Comparison of ENCODE assay signal across 29 cellular contexts in the genomic region with DNA sequence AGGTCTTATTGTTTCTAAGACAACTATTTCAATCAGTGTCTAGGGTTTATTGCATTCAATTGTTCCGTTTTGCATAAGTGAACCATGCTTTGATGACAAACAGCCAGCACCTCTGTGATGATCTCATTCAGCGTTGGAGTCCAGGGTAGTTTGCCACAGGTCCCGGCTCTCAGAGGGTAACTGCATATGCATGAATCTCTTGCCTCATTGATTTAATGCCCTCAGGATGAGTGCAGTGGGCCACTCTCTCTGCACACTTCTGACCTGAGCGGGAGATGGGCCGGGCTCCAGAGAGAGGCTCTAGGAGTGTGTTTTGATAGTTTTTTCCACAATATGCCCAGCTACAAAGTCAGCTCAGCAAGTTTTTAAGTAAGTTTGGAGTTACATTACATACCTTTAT.
DNase-seq lines count a peak whose midpoint lies in the region; ATAC-seq and TF ChIP-seq lines count a peak whose summit lies in the region.
"Had no signal": no experiment of that assay in that cellular context is flagged by ENCODE, and none has a peak within 500 bp of the region (broad histone marks: within the 10 kb centered on the region; RNA-seq: fewer than 3 reads in every experiment).

No MANE protein-coding gene starts in this region.

- in situ Hi-C loops in Caki2 (cut with HindIII; ENCODE audit: low pct_unique_long_range_greater_than_20kb, low sequenced_read_pairs) = no loop called here

- H3K27me3 ChIP-seq in dorsolateral prefrontal cortex = peaks cover 0 to 7% (median 0%) of the 10 kb centered on the region in 45 donors
- H3K27me3 ChIP-seq: body of pancreas, foreskin keratinocyte, vagina had no signal

- no peak for TF ChIP-seq CTCF in dorsolateral prefrontal cortex (IDR thresholded peaks at IDR 0.05 in 54 of 56, conservative IDR thresholded peaks at IDR 0.05 in 2 of 56; ENCODE audit: low read depth in 1 of 56, partially characterized antibody in 56 of 56)

- ATAC-seq in stimulated activated effector memory CD8-positive, alpha-beta T cell treated with anti-CD3 and anti-CD28 coated beads, Interleukin-12 subunit alpha, Interleukin-12 subunit beta, amount 100 ng/mL, for 72 hours = no peak
- no peak for ATAC-seq in activated CD8-positive, alpha-beta T cell treated with anti-CD3 and anti-CD28 coated beads, Interleukin-2, amount 10 ng/mL, durations not matched to agents 7 days and 5 days
- ATAC-seq: body of pancreas; foreskin keratinocyte; HCT116; PC-3; psoas muscle; stimulated activated naive CD8-positive, alpha-beta T cell treated with anti-CD3 and anti-CD28 coated beads, Interleukin-15, Interleukin-2, amounts not matched to agents 100 U/mL and 50 U/mL, for 24 hours had no signal

- no peaks in the 10 kb centered on the region for H3K9me3 Mint-ChIP-seq in stimulated activated effector memory CD8-positive, alpha-beta T cell treated with anti-CD3 and anti-CD28 coated beads, Interleukin-12 subunit alpha, Interleukin-12 subunit beta, amount 100 ng/mL, for 72 hours
- H3K9me3 Mint-ChIP-seq in activated CD8-positive, alpha-beta T cell treated with anti-CD3 and anti-CD28 coated beads, Interleukin-2, amount 10 ng/mL, durations not matched to agents 7 days and 5 days (ENCODE audit: insufficient read depth) = no peaks in the 10 kb centered on the region
- H3K9me3 Mint-ChIP-seq: activated T-cell treated with anti-CD3 and anti-CD28 coated beads, Interleukin-2, amount 50 U/mL, for 24 hours; CD4-positive, CD25-positive, alpha-beta regulatory T cell had no signal

- CTCF ChIA-PET in activated CD8-positive, alpha-beta T cell treated with anti-CD3 and anti-CD28 coated beads, Interleukin-2, amount 10 ng/mL, durations not matched to agents 7 days and 5 days (lab: Charles Lee) = no interaction called here

- no peaks in the 10 kb centered on the region for H3K36me3 Mint-ChIP-seq in stimulated activated effector memory CD8-positive, alpha-beta T cell treated with anti-CD3 and anti-CD28 coated beads, Interleukin-12 subunit alpha, Interleukin-12 subunit beta, amount 100 ng/mL, for 72 hours
- H3K36me3 Mint-ChIP-seq in activated CD8-positive, alpha-beta T cell treated with anti-CD3 and anti-CD28 coated beads, Interleukin-2, amount 10 ng/mL, durations not matched to agents 7 days and 5 days (ENCODE audit: low read depth) = no peaks in the 10 kb centered on the region
- H3K36me3 Mint-ChIP-seq: CD4-positive, CD25-positive, alpha-beta regulatory T cell had no signal

- no peak overlapping the region for H3K4me3 ChIP-seq in dorsolateral prefrontal cortex
- H3K4me3 ChIP-seq: body of pancreas, left ventricle myocardium inferior, psoas muscle, thoracic aorta, vagina had no signal

- no peaks in the 10 kb centered on the region for H3K27me3 Mint-ChIP-seq in activated CD8-positive, alpha-beta T cell treated with anti-CD3 and anti-CD28 coated beads, Interleukin-2, amount 10 ng/mL, durations not matched to agents 7 days and 5 days (ENCODE audit: low read depth)

- H3K27ac ChIP-seq in dorsolateral prefrontal cortex = peak overlapping the region in 32 of 59 donors; percentile 0 to 76 (median 50)
- H3K27ac ChIP-seq: body of pancreas, foreskin keratinocyte, left ventricle myocardium inferior, psoas muscle, thoracic aorta, vagina had no signal

- H3K4me1 Mint-ChIP-seq in stimulated activated effector memory CD8-positive, alpha-beta T cell treated with anti-CD3 and anti-CD28 coated beads, Interleukin-12 subunit alpha, Interleukin-12 subunit beta, amount 100 ng/mL, for 72 hours = no peaks in the 10 kb centered on the region
- no peaks in the 10 kb centered on the region for H3K4me1 Mint-ChIP-seq in activated CD8-positive, alpha-beta T cell treated with anti-CD3 and anti-CD28 coated beads, Interleukin-2, amount 10 ng/mL, durations not matched to agents 7 days and 5 days (ENCODE audit: low read depth)
- H3K4me1 Mint-ChIP-seq: CD4-positive, CD25-positive, alpha-beta regulatory T cell had no signal

- no peak overlapping the region for H3K27ac Mint-ChIP-seq in stimulated activated effector memory CD8-positive, alpha-beta T cell treated with anti-CD3 and anti-CD28 coated beads, Interleukin-12 subunit alpha, Interleukin-12 subunit beta, amount 100 ng/mL, for 72 hours
- no peak overlapping the region for H3K27ac Mint-ChIP-seq in activated CD8-positive, alpha-beta T cell treated with anti-CD3 and anti-CD28 coated beads, Interleukin-2, amount 10 ng/mL, durations not matched to agents 7 days and 5 days
- H3K27ac Mint-ChIP-seq: activated T-cell treated with anti-CD3 and anti-CD28 coated beads, Interleukin-2, amount 50 U/mL, for 24 hours; CD4-positive, CD25-positive, alpha-beta regulatory T cell had no signal

- POLR2A ChIA-PET in activated CD8-positive, alpha-beta T cell treated with anti-CD3 and anti-CD28 coated beads, Interleukin-2, amount 10 ng/mL, durations not matched to agents 7 days and 5 days (lab: Charles Lee) = no interaction called here

- H3K4me3 Mint-ChIP-seq in stimulated activated effector memory CD8-positive, alpha-beta T cell treated with anti-CD3 and anti-CD28 coated beads, Interleukin-12 subunit alpha, Interleukin-12 subunit beta, amount 100 ng/mL, for 72 hours = no peak overlapping the region
- no peak overlapping the region for H3K4me3 Mint-ChIP-seq in activated CD8-positive, alpha-beta T cell treated with anti-CD3 and anti-CD28 coated beads, Interleukin-2, amount 10 ng/mL, durations not matched to agents 7 days and 5 days
- H3K4me3 Mint-ChIP-seq: activated T-cell treated with anti-CD3 and anti-CD28 coated beads, Interleukin-2, amount 50 U/mL, for 24 hours; CD4-positive, CD25-positive, alpha-beta regulatory T cell had no signal

- peak; percentile 50 for DNase-seq in Caki2 (ENCODE audit: low read depth)
- DNase-seq in RKO (ENCODE audit: low spot score) = peak; percentile 35
- DNase-seq in dorsolateral prefrontal cortex = no peak
- peak; percentile 41 for DNase-seq in kidney glomerular epithelial cell (lab: John Stamatoyannopoulos, UW)
- DNase-seq in stimulated activated effector memory CD8-positive, alpha-beta T cell treated with anti-CD3 and anti-CD28 coated beads, Interleukin-12 subunit alpha, Interleukin-12 subunit beta, amount 100 ng/mL, for 72 hours (ENCODE audit: low spot score in 2 of 2) = no peak
- no peak for DNase-seq in NCI-H2227 (lab: John Stamatoyannopoulos, UW; ENCODE audit: unreplicated experiment)
- no peak for DNase-seq in activated CD8-positive, alpha-beta T cell treated with anti-CD3 and anti-CD28 coated beads, Interleukin-2, amount 10 ng/mL, durations not matched to agents 7 days and 5 days
- no peak for DNase-seq in NCI-H1694 (lab: John Stamatoyannopoulos, UW)
- DNase-seq: activated CD4-positive, alpha-beta T cell treated with anti-CD3 and anti-CD28 coated beads for 48 hours; activated gamma-delta T cell treated with Interleukin-2 at 50 U/mL for 16 hours; activated T-cell treated with anti-CD3 and anti-CD28 coated beads, Interleukin-2, amount 50 U/mL, for 24 hours; body of pancreas; CD4-positive, CD25-positive, alpha-beta regulatory T cell; DMS 273 treated with DMSO at 0.1 percent for 48 hours; Kasumi-1; left ventricle myocardium inferior; NCI-H1048; NCI-H187; NCI-H2171; NCI-H524; PC-3; psoas muscle; Right ventricle myocardium superior; stimulated activated naive CD8-positive, alpha-beta T cell treated with anti-CD3 and anti-CD28 coated beads, Interleukin-15, Interleukin-2, amounts not matched to agents 100 U/mL and 50 U/mL, for 24 hours; T-helper 2 cell had no signal

- intact Hi-C loops in dorsolateral prefrontal cortex (cut with DNase I) = no loop called here

Comparison
In these comparisons a context has a peak if more than half of its experiments do, and no peak if none do; other contexts are left out.
1. DNase-seq: peak in Caki2 (single experiment), RKO (single experiment) and kidney glomerular epithelial cell (single experiment); none in dorsolateral prefrontal cortex (0 of 10), stimulated activated effector memory CD8-positive, alpha-beta T cell treated with anti-CD3 and anti-CD28 coated beads, Interleukin-12 subunit alpha, Interleukin-12 subunit beta, amount 100 ng/mL, for 72 hours (0 of 2), NCI-H2227 (single experiment), activated CD8-positive, alpha-beta T cell treated with anti-CD3 and anti-CD28 coated beads, Interleukin-2, amount 10 ng/mL, durations not matched to agents 7 days and 5 days (single experiment) and NCI-H1694 (single experiment).